In the genomic region with DNA sequence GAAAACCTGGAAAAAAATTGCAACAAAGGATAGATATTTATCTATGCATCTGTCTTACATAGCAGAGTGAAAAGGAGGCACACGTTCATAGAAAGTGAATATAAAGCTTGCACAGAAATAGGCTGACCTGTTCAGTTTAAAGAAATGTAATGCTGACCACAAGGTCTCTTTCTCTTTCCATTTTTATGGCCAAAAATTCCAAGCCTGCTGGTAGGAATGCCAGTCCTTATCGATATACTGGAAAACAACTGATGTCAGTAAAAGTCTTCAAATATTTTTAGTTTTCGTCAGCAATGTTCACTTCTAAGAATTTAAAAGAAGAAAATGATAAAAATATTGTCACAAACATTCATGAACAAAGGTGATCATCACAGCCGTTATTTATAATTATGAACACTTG, we compare ENCODE assay signal across 28 cellular contexts.
"Had no signal": no experiment of that assay in that cellular context is flagged by ENCODE, and none has a peak within 500 bp of the region (broad histone marks: within the 10 kb centered on the region; RNA-seq: fewer than 3 reads in every experiment).

No MANE protein-coding gene starts in this region.

- H3K36me3 ChIP-seq: brain microvascular endothelial cell had no signal

- H3K27ac ChIP-seq: brain microvascular endothelial cell, SK-N-MC, VCaP had no signal

- ATAC-seq: activated CD4-positive, alpha-beta T cell treated with anti-CD3 and anti-CD28 coated beads for 36 hours; activated T-helper 17 cell treated with anti-CD3 and anti-CD28 coated beads, Interleukin-2, amount 50 U/mL, for 72 hours; Panc1; Right ventricle myocardium inferior; T-cell had no signal

- DNase-seq: activated CD4-positive, alpha-beta memory T cell treated with anti-CD3 and anti-CD28 coated beads, Interleukin-2, amount 10 ng/mL, durations not matched to agents 7 days and 5 days; activated CD4-positive, alpha-beta T cell treated with anti-CD3 and anti-CD28 coated beads for 36 hours; activated CD4-positive, alpha-beta T cell treated with anti-CD3 and anti-CD28 coated beads, Interleukin-2, amount 50 U/mL, for 1 hour; activated gamma-delta T cell; activated naive CD4-positive, alpha-beta T cell treated with anti-CD3 and anti-CD28 coated beads for 36 hours; activated T-cell treated with anti-CD3 and anti-CD28 coated beads for 4 hours; activated T-cell treated with anti-CD3 and anti-CD28 coated beads, Interleukin-2, amount 50 U/mL, for 48 hours; amygdala; brain microvascular endothelial cell; caudate nucleus; Karpas-422; NCI-H1105 treated with DMSO at 0.1 percent for 48 hours; NCI-H1436 treated with DMSO at 0.1 percent for 48 hours; NCI-H187; NCI-H2081; NCI-H510A treated with DMSO at 0.1 percent for 48 hours; NCI-H69; NK-92 treated with Interleukin-12 subunit alpha and Interleukin-12 subunit beta, amount 100 ng/mL, for 24 hours; OCI-M1; RPMI8226; T-cell; T-helper 2 cell; T1000 had no signal

- H3K4me3 ChIP-seq: SK-N-MC had no signal
